In genomic region chr20:44206132-44206531, GRCh38 we compare ENCODE assay signal across 28 cellular contexts. TPM values are rescaled to one million over a fixed set of nuclear protein-coding genes. Genes with fewer than 3 reads are reported as not detected.
DNase-seq lines count a peak whose midpoint lies in the region; ATAC-seq, FAIRE-seq and TF ChIP-seq lines count a peak whose summit lies in the region.
"Had no signal": no experiment of that assay in that cellular context is flagged by ENCODE, and none has a peak within 500 bp of the region (broad histone marks: within the 10 kb centered on the region; RNA-seq: fewer than 3 reads in every experiment).

No MANE protein-coding gene starts in this region.

- FAIRE-seq in HTR-8/SVneo (lab: Jason Lieb, UNC), result peak; percentile 44
- FAIRE-seq: K562, pancreas had no signal

- peaks cover 2% of the 10 kb centered on the region for H3K27me3 Mint-ChIP-seq in T-helper 2 cell treated with Interferon-gamma antibody and Interleukin-4, amounts not matched to agents 5 μg/mL and 100 μg/mL, for 36 hours (ENCODE audit: low read depth)
- H3K27me3 Mint-ChIP-seq in activated T-helper 17 cell treated with anti-CD3 and anti-CD28 coated beads, Interleukin-2, amount 50 U/mL, for 72 hours, result no peaks in the 10 kb centered on the region
- H3K27me3 Mint-ChIP-seq in progenitor cell of endocrine pancreas (no peaks in the 10 kb centered on the region), GM23338 (ENCODE audit: insufficient read depth, low read depth, poor library complexity) (peaks cover 10% of the 10 kb centered on the region)

- H4K20me1 ChIP-seq in GM23338 (replicated peaks; ENCODE audit: insufficient read depth), result peaks cover 29% of the 10 kb centered on the region

- H3K36me3 Mint-ChIP-seq in T-helper 2 cell treated with Interferon-gamma antibody and Interleukin-4, amounts not matched to agents 5 μg/mL and 100 μg/mL, for 36 hours (ENCODE audit: low read depth), result peaks cover 40% of the 10 kb centered on the region
- peaks cover 95% of the 10 kb centered on the region for H3K36me3 Mint-ChIP-seq in activated T-helper 17 cell treated with anti-CD3 and anti-CD28 coated beads, Interleukin-2, amount 50 U/mL, for 72 hours (ENCODE audit: low read depth)
- H3K36me3 Mint-ChIP-seq in progenitor cell of endocrine pancreas (ENCODE audit: insufficient read depth) (peaks cover 14% of the 10 kb centered on the region), GM23338 (ENCODE audit: low read depth) (peaks cover 36% of the 10 kb centered on the region)

- H3K4me3 ChIP-seq in GM23338, result no peak overlapping the region
- H3K4me3 ChIP-seq: body of pancreas, K562, pancreas, transverse colon had no signal

- H3K9me2 ChIP-seq in GM23338 (ENCODE audit: insufficient read depth), result no peaks in the 10 kb centered on the region

- H3K27me3 ChIP-seq in GM23338 (ENCODE audit: insufficient read depth), result no peaks in the 10 kb centered on the region
- H3K27me3 ChIP-seq: body of pancreas, pancreas, transverse colon had no signal

- H3K4me1 Mint-ChIP-seq in T-helper 2 cell treated with Interferon-gamma antibody and Interleukin-4, amounts not matched to agents 5 μg/mL and 100 μg/mL, for 36 hours (ENCODE audit: low read depth), result peaks cover 35% of the 10 kb centered on the region
- peaks cover 34% of the 10 kb centered on the region for H3K4me1 Mint-ChIP-seq in activated T-helper 17 cell treated with anti-CD3 and anti-CD28 coated beads, Interleukin-2, amount 50 U/mL, for 72 hours
- H3K4me1 Mint-ChIP-seq in progenitor cell of endocrine pancreas (ENCODE audit: low read depth), result peaks cover 50% of the 10 kb centered on the region
- H3K4me1 Mint-ChIP-seq in GM23338, result peaks cover 16% of the 10 kb centered on the region; the same call in 2 of the 3 replicates

- peaks cover 25% of the 10 kb centered on the region for H3K36me3 ChIP-seq in GM23338 (ENCODE audit: insufficient read depth)

- H2AFZ ChIP-seq in GM23338, result no peak overlapping the region

- DNase-seq in T-helper 2 cell treated with Interferon-gamma antibody and Interleukin-4, amounts not matched to agents 5 μg/mL and 100 μg/mL, for 36 hours (ENCODE audit: low spot score), result no peak
- no peak for DNase-seq in T-helper 2 cell
- DNase-seq in HTR-8/SVneo (ENCODE audit: insufficient read length, low spot score), result no peak
- no peak for DNase-seq in progenitor cell of endocrine pancreas (ENCODE audit: low spot score, unreplicated experiment)
- no peak for DNase-seq in GM23338 (ENCODE audit: low spot score)
- no peak for DNase-seq in activated CD4-positive, alpha-beta T cell treated with anti-CD3 and anti-CD28 coated beads, Interleukin-2, amount 50 U/mL, for 4 hours
- DNase-seq in NCI-H2107 treated with DMSO at 0.1 percent for 48 hours (lab: John Stamatoyannopoulos, UW; ENCODE audit: unreplicated experiment), result no peak
- DNase-seq: activated CD4-positive, alpha-beta memory T cell treated with anti-CD3 and anti-CD28 coated beads for 36 hours; activated CD4-positive, CD25-positive, alpha-beta regulatory T cell; activated effector memory CD4-positive, alpha-beta T cell treated with Interleukin-2 at 50 U/mL for 16 hours; body of pancreas; erythroblast; foreskin melanocyte; hypothalamus; naive thymus-derived CD4-positive, alpha-beta T cell; NCI-H1694 treated with DMSO at 0.1 percent for 48 hours; NCI-H774; pancreas; SHP77; T1000; transverse colon had no signal

- no peak for TF ChIP-seq CTCF in progenitor cell of endocrine pancreas (IDR thresholded peaks at IDR 0.05; ENCODE audit: unreplicated experiment)
- no peak for TF ChIP-seq CTCF in GM23338 (conservative IDR thresholded peaks at IDR 0.05; ENCODE audit: low read depth in 2 of 2)

- H3K27ac Mint-ChIP-seq in T-helper 2 cell treated with Interferon-gamma antibody and Interleukin-4, amounts not matched to agents 5 μg/mL and 100 μg/mL, for 36 hours, result peak overlapping the region; percentile 47
- H3K27ac Mint-ChIP-seq in activated T-helper 17 cell treated with anti-CD3 and anti-CD28 coated beads, Interleukin-2, amount 50 U/mL, for 72 hours, result peak overlapping the region; percentile 56
- H3K27ac Mint-ChIP-seq in progenitor cell of endocrine pancreas (peak overlapping the region; percentile 94), GM23338 (no peak overlapping the region)
- H3K27ac Mint-ChIP-seq: activated CD4-positive, alpha-beta memory T cell treated with anti-CD3 and anti-CD28 coated beads for 36 hours had no signal

- peaks cover 12% of the 10 kb centered on the region for H3K4me1 ChIP-seq in GM23338 (ENCODE audit: insufficient read depth)

- H3K4me2 ChIP-seq in GM23338, result no peak overlapping the region

- H3K4me3 Mint-ChIP-seq in T-helper 2 cell treated with Interferon-gamma antibody and Interleukin-4, amounts not matched to agents 5 μg/mL and 100 μg/mL, for 36 hours, result no peak overlapping the region
- H3K4me3 Mint-ChIP-seq in activated T-helper 17 cell treated with anti-CD3 and anti-CD28 coated beads, Interleukin-2, amount 50 U/mL, for 72 hours, result no peak overlapping the region
- H3K4me3 Mint-ChIP-seq in progenitor cell of endocrine pancreas (ENCODE audit: low read depth) (peak overlapping the region; percentile 27), GM23338 (no peak overlapping the region)
- H3K4me3 Mint-ChIP-seq: activated CD4-positive, alpha-beta memory T cell treated with anti-CD3 and anti-CD28 coated beads for 36 hours; naive thymus-derived CD4-positive, alpha-beta T cell had no signal

- no peak overlapping the region for H3K27ac ChIP-seq in GM23338 (ENCODE audit: low read depth)
- H3K27ac ChIP-seq: body of pancreas, pancreas had no signal

- no peaks in the 10 kb centered on the region for H3F3A ChIP-seq in GM23338 (replicated peaks; ENCODE audit: low read depth)

- no peaks in the 10 kb centered on the region for H3K9me3 Mint-ChIP-seq in T-helper 2 cell treated with Interferon-gamma antibody and Interleukin-4, amounts not matched to agents 5 μg/mL and 100 μg/mL, for 36 hours
- H3K9me3 Mint-ChIP-seq in activated T-helper 17 cell treated with anti-CD3 and anti-CD28 coated beads, Interleukin-2, amount 50 U/mL, for 72 hours, result no peaks in the 10 kb centered on the region
- H3K9me3 Mint-ChIP-seq in progenitor cell of endocrine pancreas (ENCODE audit: low read depth) (no peaks in the 10 kb centered on the region), GM23338 (no peaks in the 10 kb centered on the region; the same call in 2 of the 3 replicates)
- H3K9me3 Mint-ChIP-seq: activated CD4-positive, alpha-beta memory T cell treated with anti-CD3 and anti-CD28 coated beads for 36 hours had no signal

- H3K79me2 ChIP-seq in GM23338 (replicated peaks; ENCODE audit: insufficient read depth), result peaks cover 80% of the 10 kb centered on the region

- no peak for ATAC-seq in activated T-helper 17 cell treated with anti-CD3 and anti-CD28 coated beads, Interleukin-2, amount 50 U/mL, for 72 hours (replicated peaks)
- no peak for ATAC-seq in GM23338
- ATAC-seq: body of pancreas; K562; left lobe of liver; naive thymus-derived CD4-positive, alpha-beta T cell; pancreas had no signal

TF ChIP-seq in GM23338, 12 proteins besides CTCF, POLR2A, EP300 and RAD21 (continues in another document):
- no peak for TF ChIP-seq ETS1 (IDR thresholded peaks at IDR 0.05)
- no peak for TF ChIP-seq STAT1 (IDR thresholded peaks at IDR 0.05; ENCODE audit: unreplicated experiment)
- TF ChIP-seq ZNF331 (CRISPR knock-in tag; IDR thresholded peaks at IDR 0.05; ENCODE audit: low read depth), result no peak
- TF ChIP-seq POLR2AphosphoS5 (IDR thresholded peaks at IDR 0.05; ENCODE audit: low read depth), result no peak
- TF ChIP-seq JUNB (IDR thresholded peaks at IDR 0.05; ENCODE audit: unreplicated experiment), result no peak
- no peak for TF ChIP-seq EZH2 (IDR thresholded peaks at IDR 0.05; ENCODE audit: low read depth, unreplicated experiment)

RNA-seq across cellular contexts. Expression of gene OSER1, which starts 4.4 kb away (rescaled TPM):
- total RNA-seq in activated T-helper 17 cell treated with anti-CD3 and anti-CD28 coated beads, Interleukin-2, amount 50 U/mL, for 72 hours, result 10 to 100 TPM; 30.5 to 38.6 TPM
- total RNA-seq in progenitor cell of endocrine pancreas, result 34.9 and 35.0 TPM in 2 replicates
- total RNA-seq in GM23338 (2014; rRNA removed; shearing (Covaris generic)), result 31.1 and 32.4 TPM in 2 replicates
- 22.1 and 25.2 TPM in 2 replicates for polyA plus RNA-seq in GM23338 (2016; fragmentation: Nextera tagmentation; extraction: Ambion mirVana)

RNA-seq across cellular contexts. Expression of gene JPH2, which starts 19.1 kb away (rescaled TPM):
- total RNA-seq in activated T-helper 17 cell treated with anti-CD3 and anti-CD28 coated beads, Interleukin-2, amount 50 U/mL, for 72 hours, result under 1 TPM; 0.09 to 0.42 TPM
- total RNA-seq in progenitor cell of endocrine pancreas, result 0.12 and 0.24 TPM in 2 replicates
- 0.78 and 1.1 TPM in 2 replicates for total RNA-seq in GM23338 (2014; rRNA removed; shearing (Covaris generic))
- 0.16 and 0.43 TPM in 2 replicates for polyA plus RNA-seq in GM23338 (2016; fragmentation: Nextera tagmentation; extraction: Ambion mirVana)
- total RNA-seq: activated CD4-positive, alpha-beta memory T cell treated with anti-CD3 and anti-CD28 coated beads for 36 hours; K562; OCI-LY7 had no signal
- polyA plus RNA-seq: K562; naive thymus-derived CD4-positive, alpha-beta T cell had no signal

RNA-seq across cellular contexts. Expression of gene GDAP1L1, which starts 41.0 kb away (rescaled TPM):
- not detected for total RNA-seq in activated T-helper 17 cell treated with anti-CD3 and anti-CD28 coated beads, Interleukin-2, amount 50 U/mL, for 72 hours
- total RNA-seq in progenitor cell of endocrine pancreas, result 0.24 and 1.1 TPM in 2 replicates
- 6.9 and 11.2 TPM in 2 replicates for total RNA-seq in GM23338 (2014; rRNA removed; shearing (Covaris generic))
- 4.5 and 5.9 TPM in 2 replicates for polyA plus RNA-seq in GM23338 (2016; fragmentation: Nextera tagmentation; extraction: Ambion mirVana)
- total RNA-seq: A172; activated CD4-positive, alpha-beta memory T cell treated with anti-CD3 and anti-CD28 coated beads for 36 hours; body of pancreas; G401; left lobe of liver; mesenteric fat pad; naive thymus-derived CD4-positive, alpha-beta T cell; transverse colon had no signal
- polyA plus RNA-seq: naive thymus-derived CD4-positive, alpha-beta T cell had no signal
